1 cellular context compared by ENCODE assay signal in genomic region chr7:128405345-128406146, GRCh38.
TF ChIP-seq lines count a peak whose summit lies in the region.

No MANE protein-coding gene starts in this region.

TF ChIP-seq in HepG2, 621 proteins besides CTCF, POLR2A, EP300 and RAD21 (continued from another document and continues in another):
- TF ChIP-seq HNF1A (IDR thresholded peaks at IDR 0.05; ENCODE audit: low read depth) = no peak
- TF ChIP-seq HNF1A (CRISPR knock-in tag; IDR thresholded peaks at IDR 0.05; ENCODE audit: borderline replicate concordance) = no peak
- no peak for TF ChIP-seq NCOA1 (CRISPR knock-in tag; IDR thresholded peaks at IDR 0.05)
- no peak for TF ChIP-seq POGZ (CRISPR knock-in tag; IDR thresholded peaks at IDR 0.05)
- TF ChIP-seq AGO2 (optimal IDR thresholded peaks at IDR 0.05; ENCODE audit: low read depth, low read length) = peak; percentile 37
- no peak for TF ChIP-seq SRSF9 (IDR thresholded peaks at IDR 0.05; ENCODE audit: borderline replicate concordance, insufficient read depth, low read depth, low read length, poor library complexity, severe bottlenecking)
- no peak for TF ChIP-seq ZNF354B (CRISPR knock-in tag; IDR thresholded peaks at IDR 0.05)
- TF ChIP-seq ZSCAN21 (CRISPR knock-in tag; IDR thresholded peaks at IDR 0.05; ENCODE audit: borderline replicate concordance) = peak; percentile 74
- no peak for TF ChIP-seq NFYC (CRISPR knock-in tag; IDR thresholded peaks at IDR 0.05)
- TF ChIP-seq HNF1B (CRISPR knock-in tag; IDR thresholded peaks at IDR 0.05) = no peak
- no peak for TF ChIP-seq CBX5 (CRISPR knock-in tag; IDR thresholded peaks at IDR 0.05; ENCODE audit: borderline replicate concordance)
- TF ChIP-seq BRD4 (CRISPR knock-in tag; IDR thresholded peaks at IDR 0.05) = peak; percentile 20; the same call in 1 of the 2 replicates
- TF ChIP-seq PAXIP1 (CRISPR knock-in tag; conservative IDR thresholded peaks at IDR 0.05) = no peak
- TF ChIP-seq ZFP36 (IDR thresholded peaks at IDR 0.05; ENCODE audit: borderline replicate concordance, low read depth, low read length, partially characterized antibody) = no peak
- TF ChIP-seq JARID2 (CRISPR knock-in tag; IDR thresholded peaks at IDR 0.05; ENCODE audit: insufficient replicate concordance) = no peak
- TF ChIP-seq ZNF703 (CRISPR knock-in tag; IDR thresholded peaks at IDR 0.05; ENCODE audit: borderline replicate concordance) = no peak
- TF ChIP-seq MYC (CRISPR knock-in tag; IDR thresholded peaks at IDR 0.05; ENCODE audit: borderline replicate concordance) = peak; percentile 59
- no peak for TF ChIP-seq ARNTL (CRISPR knock-in tag; IDR thresholded peaks at IDR 0.05)
- TF ChIP-seq HOXA5 (CRISPR knock-in tag; IDR thresholded peaks at IDR 0.05) = no peak
- no peak for TF ChIP-seq CREM (IDR thresholded peaks at IDR 0.05)
- TF ChIP-seq CREM (CRISPR knock-in tag; IDR thresholded peaks at IDR 0.05) = no peak
- TF ChIP-seq ARID4A (CRISPR knock-in tag; IDR thresholded peaks at IDR 0.05; ENCODE audit: borderline replicate concordance) = peak; percentile 56
- TF ChIP-seq ZBTB7A (CRISPR knock-in tag; IDR thresholded peaks at IDR 0.05) = peak; percentile 84
- peak; percentile 32; the same call in 1 of the 2 replicates for TF ChIP-seq PHF20 (CRISPR knock-in tag; IDR thresholded peaks at IDR 0.05)
- no peak for TF ChIP-seq ATM (IDR thresholded peaks at IDR 0.05; ENCODE audit: borderline replicate concordance)
- TF ChIP-seq PHF21A (CRISPR knock-in tag; IDR thresholded peaks at IDR 0.05) = no peak
- TF ChIP-seq MED8 (CRISPR knock-in tag; IDR thresholded peaks at IDR 0.05; ENCODE audit: insufficient replicate concordance) = no peak
- no peak for TF ChIP-seq RNF219 (CRISPR knock-in tag; IDR thresholded peaks at IDR 0.05)
- no peak for TF ChIP-seq SKIL (CRISPR knock-in tag; IDR thresholded peaks at IDR 0.05; ENCODE audit: borderline replicate concordance)
- no peak for TF ChIP-seq DBP (CRISPR knock-in tag; IDR thresholded peaks at IDR 0.05; ENCODE audit: not compliant biosample characterization)
- TF ChIP-seq TCF7L2 (IDR thresholded peaks at IDR 0.05; ENCODE audit: low read depth, low read length) = no peak
- TF ChIP-seq GMEB1 (CRISPR knock-in tag; IDR thresholded peaks at IDR 0.05; ENCODE audit: borderline replicate concordance) = no peak
